Comparison of ENCODE assay signal across 25 cellular contexts in the genomic region with DNA sequence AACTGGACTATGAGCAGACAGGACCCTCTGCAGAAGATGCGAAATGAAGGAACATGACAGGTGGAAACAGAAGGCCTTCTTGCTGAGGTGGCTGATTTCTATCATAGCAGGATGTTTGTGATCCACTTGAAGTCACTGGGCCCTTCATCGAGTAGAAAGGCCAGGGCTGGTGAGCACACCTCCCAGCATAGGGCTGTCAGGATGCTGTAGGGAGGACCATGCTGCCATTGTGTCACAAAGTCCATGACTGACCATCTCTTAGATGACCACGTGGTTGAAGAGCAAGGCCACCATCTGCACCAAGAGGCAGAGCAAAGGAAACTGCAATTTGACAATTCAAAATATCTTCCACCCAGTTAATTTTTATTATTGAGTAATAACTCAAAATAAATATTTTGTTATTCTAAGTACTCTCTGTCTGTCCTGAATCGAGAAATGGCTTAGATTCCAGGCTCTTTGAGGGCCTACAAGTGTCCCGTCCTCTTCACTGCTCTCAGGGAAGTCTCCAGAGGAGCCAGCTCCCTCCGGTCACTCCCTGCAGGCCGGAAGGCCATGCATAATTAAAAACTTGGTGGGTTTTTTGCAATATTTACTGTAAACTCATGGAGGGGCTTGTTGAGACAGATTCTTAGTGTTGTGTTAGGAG.
DNase-seq lines count a peak whose midpoint lies in the region; ATAC-seq, FAIRE-seq and TF ChIP-seq lines count a peak whose summit lies in the region.
"Had no signal": no experiment of that assay in that cellular context is flagged by ENCODE, and none has a peak within 500 bp of the region (broad histone marks: within the 10 kb centered on the region; RNA-seq: fewer than 3 reads in every experiment).

No MANE protein-coding gene starts in this region.

- CTCF ChIA-PET in K562 (lab: Yijun Ruan, JAX; ENCODE audit: low intra/inter-chr PET ratio), result no interaction called here

- H3K36me3 ChIP-seq in K562 (ENCODE audit: control insufficient read depth, insufficient read depth, low read length), result no peaks in the 10 kb centered on the region
- no peaks in the 10 kb centered on the region for H3K36me3 ChIP-seq in spleen

- no peak for TF ChIP-seq RAD21 in K562 (CRISPR knock-in tag; conservative IDR thresholded peaks at IDR 0.05 in 1 of 2, IDR thresholded peaks at IDR 0.05 in 1 of 2)

- 0 out of 5 replicates have a peak, but pooled peaks cover 0 to 5% of the 10 kb centered on the region in 2 experiments for H3K27me3 ChIP-seq in K562 (ENCODE audit: control insufficient read depth in 2 of 2, insufficient read depth in 2 of 2, low read length in 2 of 2)
- H3K27me3 ChIP-seq in spleen (replicated peaks in 1 of 7), result no peaks in the 10 kb centered on the region

- WGBS in K562 (ENCODE audit: insufficient coverage, low coverage, missing lambda C conversion rate), result 0% methylated on average over 7 of the region's 7 CpGs
- WGBS in spleen, 5 donors, result 48 to 73% (median 68%) methylated on average over 7 of the region's 7 CpGs

- H4K20me1 ChIP-seq in K562 (replicated peaks; ENCODE audit: control insufficient read depth, insufficient read depth, low read length), result no peaks in the 10 kb centered on the region

- no peak for TF ChIP-seq EP300 in K562 (IDR thresholded peaks at IDR 0.05; ENCODE audit: low read length)

- H3K27ac ChIP-seq in K562 (ENCODE audit: extremely low read depth, low read depth, low read length) (no peak overlapping the region), spleen (peak overlapping the region in 6 of 8 donors; percentile 1 to 58 (median 22))
- H3K27ac ChIP-seq: 22Rv1, KMS-11, RWPE1 had no signal

- no peak for FAIRE-seq in K562 (lab: Jason Lieb, UNC)
- FAIRE-seq: GM12891, GM19239, H54, HTR-8/SVneo had no signal

- TF ChIP-seq CTCF in K562 (IDR thresholded peaks at IDR 0.05 in 2 of 3, conservative IDR thresholded peaks at IDR 0.05 in 1 of 3; ENCODE audit: insufficient read depth in 2 of 3, low read depth in 1 of 3, low read length in 3 of 3) (no peak), spleen (IDR thresholded peaks at IDR 0.05 in 8 of 11, conservative IDR thresholded peaks at IDR 0.05 in 3 of 11) (no peak)

- no peaks in the 10 kb centered on the region for H3K9me3 ChIP-seq in K562 (replicated peaks; ENCODE audit: control insufficient read depth, insufficient read depth, low read depth, low read length)
- H3K9me3 ChIP-seq in spleen, result peaks cover 0 to 6% (median 0%) of the 10 kb centered on the region in 8 donors

- no peak overlapping the region for H2AFZ ChIP-seq in K562 (ENCODE audit: low read depth, low read length)

- no peaks in the 10 kb centered on the region for H3K9me1 ChIP-seq in K562 (ENCODE audit: control insufficient read depth, insufficient read depth, low read length)

- no peak overlapping the region for H3K4me3 ChIP-seq in K562
- H3K4me3 ChIP-seq in spleen, result no peak overlapping the region

- intact Hi-C loops in K562 (cut with micrococcal nuclease) (no loop called here), spleen (cut with DNase I; ENCODE audit: low total_unique reads) (no loop called here)

- DNase-seq in NCI-H2196 (lab: John Stamatoyannopoulos, UW; ENCODE audit: unreplicated experiment), result peak; percentile 8
- DNase-seq in NCI-H2196 treated with DMSO at 0.1 percent for 48 hours (lab: John Stamatoyannopoulos, UW; ENCODE audit: unreplicated experiment), result no peak
- DNase-seq in DMS53 treated with DMSO at 0.1 percent for 48 hours (lab: John Stamatoyannopoulos, UW; ENCODE audit: unreplicated experiment), result peak; percentile 77
- no peak for DNase-seq in K562 (ENCODE audit: extremely low read depth in 1 of 4, low spot score in 3 of 4)
- DNase-seq in spleen, result no peak
- no peak for DNase-seq in NCI-H2081 (lab: John Stamatoyannopoulos, UW)
- DNase-seq: ACHN, Calu3, GF-D8, MM.1S, NCI-H1417, NCI-H1694, NCI-H2029 treated with DMSO at 0.1 percent for 48 hours, NCI-H526, T-helper 1 cell had no signal

- no peaks in the 10 kb centered on the region for H3K79me2 ChIP-seq in K562 (ENCODE audit: control insufficient read depth, insufficient read depth, low read length)

- ATAC-seq in K562 (no peak), GM19395 (IDR thresholded peaks at IDR 0.05; ENCODE audit: unreplicated experiment) (no peak), SK-N-SH treated with all-trans-retinoic acid at 6 μM for 48 hours (no peak)
- ATAC-seq: Panc1 had no signal

- POLR2A ChIA-PET in K562 (lab: Yijun Ruan, JAX), result interaction anchor here (1.3 kb wide), 1 partner anchor 44 kb away, joined by 3 read pairs; no protein-coding TSS in a partner anchor

- in situ Hi-C loops in K562 (cut with MboI), result no loop called here

- H3K4me2 ChIP-seq in K562 (ENCODE audit: insufficient read depth, low read length), result no peak overlapping the region
- H3K4me2 ChIP-seq: KMS-11 had no signal

- H3K4me1 ChIP-seq in K562 (replicated peaks in 1 of 2; ENCODE audit: control insufficient read depth in 2 of 2, insufficient read depth in 2 of 2, low read length in 2 of 2) (no peaks in the 10 kb centered on the region), spleen (peaks cover 0 to 23% (median 9%) of the 10 kb centered on the region in 6 donors)

- TF ChIP-seq POLR2A in K562 (conservative IDR thresholded peaks at IDR 0.05) (no peak), spleen (IDR thresholded peaks at IDR 0.05) (no peak)

- BruUV-seq in K562 (replicated peaks; lab: Mats Ljungman, UMichigan), result no TSS peak

- no peak overlapping the region for H3K9ac ChIP-seq in K562 (ENCODE audit: insufficient read depth in 1 of 2, low read depth in 2 of 2, low read length in 2 of 2)
- H3K9ac ChIP-seq: KMS-11 had no signal

TF ChIP-seq in K562, 482 proteins besides CTCF, POLR2A, EP300 and RAD21:
- no peak for TF ChIP-seq DACH1 (IDR thresholded peaks at IDR 0.05; ENCODE audit: partially characterized antibody)
- no peak for TF ChIP-seq BMI1 (IDR thresholded peaks at IDR 0.05; ENCODE audit: low read length)
- no peak for TF ChIP-seq BHLHE40 (IDR thresholded peaks at IDR 0.05; ENCODE audit: low read length)
- no peak for TF ChIP-seq ILK (tag; IDR thresholded peaks at IDR 0.05; ENCODE audit: borderline replicate concordance, low read depth)
- TF ChIP-seq KLF1 (tag; IDR thresholded peaks at IDR 0.05), result no peak
- TF ChIP-seq GABPB1 (CRISPR knock-in tag; IDR thresholded peaks at IDR 0.05), result no peak
- 0 out of 2 replicates have a peak, but pooled peaks have one; percentile 12 for TF ChIP-seq ZNF316 (IDR thresholded peaks at IDR 0.05)

TF ChIP-seq in SK-N-SH treated with all-trans-retinoic acid at 6 μM for 48 hours, 23 proteins besides CTCF, POLR2A, EP300 and RAD21:
- TF ChIP-seq, protein P1, sequence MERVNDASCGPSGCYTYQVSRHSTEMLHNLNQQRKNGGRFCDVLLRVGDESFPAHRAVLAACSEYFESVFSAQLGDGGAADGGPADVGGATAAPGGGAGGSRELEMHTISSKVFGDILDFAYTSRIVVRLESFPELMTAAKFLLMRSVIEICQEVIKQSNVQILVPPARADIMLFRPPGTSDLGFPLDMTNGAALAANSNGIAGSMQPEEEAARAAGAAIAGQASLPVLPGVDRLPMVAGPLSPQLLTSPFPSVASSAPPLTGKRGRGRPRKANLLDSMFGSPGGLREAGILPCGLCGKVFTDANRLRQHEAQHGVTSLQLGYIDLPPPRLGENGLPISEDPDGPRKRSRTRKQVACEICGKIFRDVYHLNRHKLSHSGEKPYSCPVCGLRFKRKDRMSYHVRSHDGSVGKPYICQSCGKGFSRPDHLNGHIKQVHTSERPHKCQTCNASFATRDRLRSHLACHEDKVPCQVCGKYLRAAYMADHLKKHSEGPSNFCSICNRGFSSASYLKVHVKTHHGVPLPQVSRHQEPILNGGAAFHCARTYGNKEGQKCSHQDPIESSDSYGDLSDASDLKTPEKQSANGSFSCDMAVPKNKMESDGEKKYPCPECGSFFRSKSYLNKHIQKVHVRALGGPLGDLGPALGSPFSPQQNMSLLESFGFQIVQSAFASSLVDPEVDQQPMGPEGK (CRISPR knock-in tag; IDR thresholded peaks at IDR 0.05; ENCODE audit: borderline replicate concordance), result no peak
- TF ChIP-seq TOX (CRISPR knock-in tag; IDR thresholded peaks at IDR 0.05; ENCODE audit: borderline replicate concordance) (no peak), ZNF70 (CRISPR knock-in tag; IDR thresholded peaks at IDR 0.05) (no peak), GLIS3 (CRISPR knock-in tag; IDR thresholded peaks at IDR 0.05) (no peak), ZFP3 (CRISPR knock-in tag; IDR thresholded peaks at IDR 0.05) (no peak), CSDC2 (CRISPR knock-in tag; IDR thresholded peaks at IDR 0.05) (no peak), ZFP30 (CRISPR knock-in tag; IDR thresholded peaks at IDR 0.05) (no peak)

Comparison
In these comparisons a context has a peak if more than half of its experiments do, and no peak if none do; other contexts are left out.
1. DNase-seq: peak in NCI-H2196 (single experiment) and DMS53 treated with DMSO at 0.1 percent for 48 hours (single experiment); none in NCI-H2196 treated with DMSO at 0.1 percent for 48 hours (single experiment), K562 (0 of 4), spleen (single experiment) and NCI-H2081 (0 of 2).